Comparison of ENCODE assay signal across 23 cellular contexts in the genomic region with DNA sequence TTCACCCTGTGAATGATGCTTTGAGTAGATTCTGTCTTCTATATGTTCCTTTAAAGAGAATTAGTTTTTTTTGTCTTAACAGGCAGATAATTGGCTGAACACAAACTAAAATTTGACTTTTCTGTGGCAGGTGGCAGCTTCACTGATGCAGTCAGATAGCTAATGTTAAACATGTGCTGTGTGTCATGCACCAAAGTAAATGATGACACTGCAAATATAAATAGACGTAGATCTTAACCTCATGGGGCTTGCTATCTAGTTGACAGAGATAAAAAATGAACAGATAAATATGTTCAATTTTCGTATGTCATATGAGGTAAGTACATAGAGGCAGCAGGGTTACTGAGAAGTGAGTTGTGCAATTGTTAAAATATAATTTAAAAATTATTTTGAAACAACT.
A peak's percentile ranks its signal among the peaks of the same experiment; 100 is the strongest.
DNase-seq lines count a peak whose midpoint lies in the region; ATAC-seq, FAIRE-seq and TF ChIP-seq lines count a peak whose summit lies in the region.
"Had no signal": no experiment of that assay in that cellular context is flagged by ENCODE, and none has a peak within 500 bp of the region (broad histone marks: within the 10 kb centered on the region; RNA-seq: fewer than 3 reads in every experiment).

No MANE protein-coding gene starts in this region.

- TF ChIP-seq POLR2A in K562 (conservative IDR thresholded peaks at IDR 0.05) (no peak), gastroesophageal sphincter (IDR thresholded peaks at IDR 0.05) (no peak)

- no peaks in the 10 kb centered on the region for H3K9me3 ChIP-seq in OCI-LY7 (ENCODE audit: low read length)
- H3K9me3 ChIP-seq in K562 (replicated peaks; ENCODE audit: control insufficient read depth, insufficient read depth, low read depth, low read length), result no peaks in the 10 kb centered on the region
- H3K9me3 ChIP-seq in gastroesophageal sphincter, result no peaks in the 10 kb centered on the region
- H3K9me3 ChIP-seq: colonic mucosa, left lung, transverse colon had no signal

- H3K4me2 ChIP-seq in OCI-LY7 (ENCODE audit: low read length), result peak overlapping the region; percentile 1; the same call in 1 of the 2 replicates
- H3K4me2 ChIP-seq in K562 (ENCODE audit: insufficient read depth, low read length), result no peak overlapping the region

- H3K27ac ChIP-seq in OCI-LY7 (ENCODE audit: low read depth, low read length, poor library complexity, severe bottlenecking), result no peak overlapping the region
- no peak overlapping the region for H3K27ac ChIP-seq in K562 (ENCODE audit: extremely low read depth, low read depth, low read length)
- no peak overlapping the region for H3K27ac ChIP-seq in gastroesophageal sphincter
- H3K27ac ChIP-seq: brain microvascular endothelial cell, colonic mucosa, left lung, transverse colon had no signal

- H3K79me2 ChIP-seq in OCI-LY7 (ENCODE audit: insufficient read depth, low read depth, low read length) (peaks cover 26% of the 10 kb centered on the region; the same call in 1 of the 2 replicates), K562 (ENCODE audit: control insufficient read depth, insufficient read depth, low read length) (no peaks in the 10 kb centered on the region)

- peak overlapping the region; percentile 75 for H3K27ac Mint-ChIP-seq in stimulated activated naive CD8-positive, alpha-beta T cell treated with anti-CD3 and anti-CD28 coated beads, Interleukin-15, Interleukin-2, amounts not matched to agents 100 ng/mL and 50 ng/mL, for 24 hours
- peak overlapping the region; percentile 61 to 77 for H3K27ac Mint-ChIP-seq in stimulated activated naive CD8-positive, alpha-beta T cell treated with anti-CD3 and anti-CD28 coated beads, Interleukin-15, amount 100 ng/mL, for 72 hours
- H3K27ac Mint-ChIP-seq: progenitor cell of endocrine pancreas had no signal

- no peaks in the 10 kb centered on the region for H3K9me2 ChIP-seq in OCI-LY7 (ENCODE audit: insufficient read depth, low read length)

- no peak for DNase-seq in stimulated activated naive CD8-positive, alpha-beta T cell treated with anti-CD3 and anti-CD28 coated beads, Interleukin-15, Interleukin-2, amounts not matched to agents 100 U/mL and 50 U/mL, for 24 hours
- no peak for DNase-seq in OCI-LY7 (ENCODE audit: low spot score)
- no peak for DNase-seq in K562 (ENCODE audit: extremely low read depth in 1 of 4, low spot score in 3 of 4)
- DNase-seq in stimulated activated naive CD8-positive, alpha-beta T cell treated with anti-CD3 and anti-CD28 coated beads, Interleukin-15, amount 100 ng/mL, for 72 hours, result no peak
- no peak for DNase-seq in T-helper 9 cell
- DNase-seq: brain microvascular endothelial cell; colonic mucosa; DMS79; Kasumi-1; left lung; midbrain; NCI-H1092 treated with DMSO at 0.1 percent for 48 hours; NCI-H2081; NCI-H446 treated with DMSO at 0.1 percent for 48 hours; NK-92 treated with Interleukin-12 subunit alpha and Interleukin-12 subunit beta, amount 100 ng/mL, for 24 hours; stimulated activated CD4-positive, alpha-beta T cell treated with anti-CD3 and anti-CD28 coated beads, Interleukin-1b, Interleukin-23, amount 100 ng/mL, for 48 hours; stimulated activated naive CD4-positive, alpha-beta T cell treated with Interleukin-2 at 50 U/mL for 16 hours; transverse colon had no signal

- H3K9ac ChIP-seq in K562 (ENCODE audit: insufficient read depth in 1 of 2, low read depth in 2 of 2, low read length in 2 of 2), result no peak overlapping the region

- FAIRE-seq in K562 (lab: Jason Lieb, UNC), result no peak
- FAIRE-seq: H54 had no signal

- H3K27me3 ChIP-seq in K562 (ENCODE audit: control insufficient read depth in 2 of 2, insufficient read depth in 2 of 2, low read length in 2 of 2) (no peaks in the 10 kb centered on the region), gastroesophageal sphincter (no peaks in the 10 kb centered on the region)
- H3K27me3 ChIP-seq: brain microvascular endothelial cell, colonic mucosa, left lung, transverse colon had no signal

- TF ChIP-seq RAD21 in K562 (CRISPR knock-in tag; conservative IDR thresholded peaks at IDR 0.05 in 1 of 2, IDR thresholded peaks at IDR 0.05 in 1 of 2), result no peak

- H3K4me1 Mint-ChIP-seq in stimulated activated naive CD8-positive, alpha-beta T cell treated with anti-CD3 and anti-CD28 coated beads, Interleukin-15, Interleukin-2, amounts not matched to agents 100 ng/mL and 50 ng/mL, for 24 hours (ENCODE audit: low read depth), result peaks cover 59% of the 10 kb centered on the region
- peaks cover 61% of the 10 kb centered on the region for H3K4me1 Mint-ChIP-seq in stimulated activated naive CD8-positive, alpha-beta T cell treated with anti-CD3 and anti-CD28 coated beads, Interleukin-15, amount 100 ng/mL, for 72 hours

- 0% methylated on average over 2 of the region's 2 CpGs for WGBS in K562 (ENCODE audit: insufficient coverage, low coverage, missing lambda C conversion rate)
- WGBS in gastroesophageal sphincter (ENCODE audit: low coverage in 1 of 2), 2 donors, result 69 to 73% methylated on average over 2 of the region's 2 CpGs

- peaks cover 39% of the 10 kb centered on the region for H3K4me1 ChIP-seq in OCI-LY7 (ENCODE audit: insufficient read depth, low read length, poor library complexity, severe bottlenecking)
- H3K4me1 ChIP-seq in K562 (replicated peaks in 1 of 2; ENCODE audit: control insufficient read depth in 2 of 2, insufficient read depth in 2 of 2, low read length in 2 of 2), result no peaks in the 10 kb centered on the region
- peaks cover 0 to 14% (median 0%) of the 10 kb centered on the region in 3 donors for H3K4me1 ChIP-seq in gastroesophageal sphincter
- H3K4me1 ChIP-seq: colonic mucosa had no signal

- H4K20me1 ChIP-seq in OCI-LY7 (ENCODE audit: insufficient read depth, low read length), result no peaks in the 10 kb centered on the region
- H4K20me1 ChIP-seq in K562 (replicated peaks; ENCODE audit: control insufficient read depth, insufficient read depth, low read length), result no peaks in the 10 kb centered on the region

- H3K27me3 Mint-ChIP-seq in stimulated activated naive CD8-positive, alpha-beta T cell treated with anti-CD3 and anti-CD28 coated beads, Interleukin-15, Interleukin-2, amounts not matched to agents 100 ng/mL and 50 ng/mL, for 24 hours, result no peaks in the 10 kb centered on the region
- H3K27me3 Mint-ChIP-seq in stimulated activated naive CD8-positive, alpha-beta T cell treated with anti-CD3 and anti-CD28 coated beads, Interleukin-15, amount 100 ng/mL, for 72 hours, result no peaks in the 10 kb centered on the region
- H3K27me3 Mint-ChIP-seq: progenitor cell of endocrine pancreas had no signal

- BruUV-seq in OCI-LY7 (replicated peaks; lab: Mats Ljungman, UMichigan) (no TSS peak), K562 (replicated peaks; lab: Mats Ljungman, UMichigan) (no TSS peak)

- ATAC-seq in stimulated activated naive CD8-positive, alpha-beta T cell treated with anti-CD3 and anti-CD28 coated beads, Interleukin-15, Interleukin-2, amounts not matched to agents 100 U/mL and 50 U/mL, for 24 hours, result no peak
- ATAC-seq in K562 (no peak), gastroesophageal sphincter (no peak), HG03378 (IDR thresholded peaks at IDR 0.05; ENCODE audit: unreplicated experiment) (no peak)
- ATAC-seq in stimulated activated naive CD8-positive, alpha-beta T cell treated with anti-CD3 and anti-CD28 coated beads, Interleukin-15, amount 100 ng/mL, for 72 hours, result no peak
- ATAC-seq: left lung had no signal

- peaks cover 5% of the 10 kb centered on the region for H3K36me3 Mint-ChIP-seq in stimulated activated naive CD8-positive, alpha-beta T cell treated with anti-CD3 and anti-CD28 coated beads, Interleukin-15, Interleukin-2, amounts not matched to agents 100 ng/mL and 50 ng/mL, for 24 hours (ENCODE audit: low read depth)

- H3K9me1 ChIP-seq in K562 (ENCODE audit: control insufficient read depth, insufficient read depth, low read length), result no peaks in the 10 kb centered on the region

- POLR2A ChIA-PET in OCI-LY7 (lab: Charles Lee), result interaction anchor here (0.6 to 1.5 kb wide), 3 partner anchors 107 to 165 kb away, joined by 3 read pairs; no protein-coding TSS in a partner anchor
- POLR2A ChIA-PET in K562 (lab: Yijun Ruan, JAX), result no interaction called here

- H2AFZ ChIP-seq in OCI-LY7 (ENCODE audit: low read length), result no peak overlapping the region
- no peak overlapping the region for H2AFZ ChIP-seq in K562 (ENCODE audit: low read depth, low read length)

- no peak for TF ChIP-seq EP300 in K562 (IDR thresholded peaks at IDR 0.05; ENCODE audit: low read length)
- no peak for TF ChIP-seq EP300 in gastroesophageal sphincter (IDR thresholded peaks at IDR 0.05)

- in situ Hi-C loops in K562 (cut with MboI), result no loop called here

- TF ChIP-seq CTCF in OCI-LY7 (conservative IDR thresholded peaks at IDR 0.05; ENCODE audit: low read length), result no peak
- no peak for TF ChIP-seq CTCF in K562 (IDR thresholded peaks at IDR 0.05 in 2 of 3, conservative IDR thresholded peaks at IDR 0.05 in 1 of 3; ENCODE audit: insufficient read depth in 2 of 3, low read depth in 1 of 3, low read length in 3 of 3)
- no peak for TF ChIP-seq CTCF in gastroesophageal sphincter (IDR thresholded peaks at IDR 0.05)

- H3K9me3 Mint-ChIP-seq in stimulated activated naive CD8-positive, alpha-beta T cell treated with anti-CD3 and anti-CD28 coated beads, Interleukin-15, Interleukin-2, amounts not matched to agents 100 ng/mL and 50 ng/mL, for 24 hours, result no peaks in the 10 kb centered on the region
- H3K9me3 Mint-ChIP-seq in stimulated activated naive CD8-positive, alpha-beta T cell treated with anti-CD3 and anti-CD28 coated beads, Interleukin-15, amount 100 ng/mL, for 72 hours, result no peaks in the 10 kb centered on the region

- CTCF ChIA-PET in OCI-LY7 (lab: Charles Lee; ENCODE audit: unreplicated experiment) (no interaction called here), K562 (lab: Yijun Ruan, JAX; ENCODE audit: low intra/inter-chr PET ratio) (no interaction called here)

- intact Hi-C loops in OCI-LY7 (cut with micrococcal nuclease; ENCODE audit: unreplicated experiment), result no loop called here
- intact Hi-C loops in K562 (cut with micrococcal nuclease), result no loop called here

- H3K36me3 ChIP-seq in OCI-LY7 (ENCODE audit: insufficient read depth, low read length), result no peaks in the 10 kb centered on the region; the same call in 1 of the 2 replicates
- H3K36me3 ChIP-seq in K562 (ENCODE audit: control insufficient read depth, insufficient read depth, low read length), result no peaks in the 10 kb centered on the region
- H3K36me3 ChIP-seq in gastroesophageal sphincter, result no peaks in the 10 kb centered on the region
- H3K36me3 ChIP-seq: brain microvascular endothelial cell, colonic mucosa, left lung, transverse colon had no signal

- peak overlapping the region; percentile 3 for H3K4me3 Mint-ChIP-seq in stimulated activated naive CD8-positive, alpha-beta T cell treated with anti-CD3 and anti-CD28 coated beads, Interleukin-15, Interleukin-2, amounts not matched to agents 100 ng/mL and 50 ng/mL, for 24 hours
- peak overlapping the region; percentile 33 to 50 for H3K4me3 Mint-ChIP-seq in stimulated activated naive CD8-positive, alpha-beta T cell treated with anti-CD3 and anti-CD28 coated beads, Interleukin-15, amount 100 ng/mL, for 72 hours

- H3K4me3 ChIP-seq in OCI-LY7 (ENCODE audit: low read depth, low read length, poor library complexity, severe bottlenecking) (no peak overlapping the region), K562 (no peak overlapping the region), gastroesophageal sphincter (no peak overlapping the region)
- H3K4me3 ChIP-seq: colonic mucosa, left lung, transverse colon had no signal

TF ChIP-seq in K562, 482 proteins besides CTCF, POLR2A, EP300 and RAD21 (continues in another document):
- TF ChIP-seq MAFF (IDR thresholded peaks at IDR 0.05; ENCODE audit: low read length) (peak; percentile 58), BRD9 (IDR thresholded peaks at IDR 0.05; ENCODE audit: low read depth, partially characterized antibody) (no peak)
